Comparison of ENCODE assay signal across 14 cellular contexts in genomic region chr13:41398494-41399190, GRCh38. TPM values are rescaled to one million over a fixed set of nuclear protein-coding genes. Genes with fewer than 3 reads are reported as not detected.
A peak's percentile ranks its signal among the peaks of the same experiment; 100 is the strongest.
DNase-seq lines count a peak whose midpoint lies in the region; ATAC-seq lines count a peak whose summit lies in the region.
"Had no signal": no experiment of that assay in that cellular context is flagged by ENCODE, and none has a peak within 500 bp of the region (broad histone marks: within the 10 kb centered on the region; RNA-seq: fewer than 3 reads in every experiment).

No MANE protein-coding gene starts in this region.

- intact Hi-C loops in activated T-helper 1 cell treated with anti-CD3 and anti-CD28 coated beads, Interleukin-12 subunit alpha, Interleukin-12 subunit beta, Interleukin-2, Interleukin-4 antibody, amounts not matched to agents 30 ng/mL and 10 ng/mL and 1 ng/mL, durations not matched to agents 14 hours and 24 hours and 36 hours (cut with micrococcal nuclease) = loop anchor here (2.0 kb wide), 2 partner anchors 28 to 54 kb away; no protein-coding TSS in a partner anchor

- no peaks in the 10 kb centered on the region for H3K36me3 Mint-ChIP-seq in activated T-helper 1 cell treated with anti-CD3 and anti-CD28 coated beads, Interleukin-12 subunit alpha, Interleukin-12 subunit beta, Interleukin-2, Interleukin-4 antibody, amounts not matched to agents 30 ng/mL and 10 ng/mL and 1 ng/mL, durations not matched to agents 14 hours and 24 hours and 36 hours (ENCODE audit: low read depth)
- no peaks in the 10 kb centered on the region for H3K36me3 Mint-ChIP-seq in naive thymus-derived CD8-positive, alpha-beta T cell

- peaks cover 4% of the 10 kb centered on the region for H3K9me3 Mint-ChIP-seq in activated T-helper 1 cell treated with anti-CD3 and anti-CD28 coated beads, Interleukin-12 subunit alpha, Interleukin-12 subunit beta, Interleukin-2, Interleukin-4 antibody, amounts not matched to agents 30 ng/mL and 10 ng/mL and 1 ng/mL, durations not matched to agents 14 hours and 24 hours and 36 hours
- no peaks in the 10 kb centered on the region for H3K9me3 Mint-ChIP-seq in naive thymus-derived CD8-positive, alpha-beta T cell

- peak; percentile 35 to 69 for ATAC-seq in naive thymus-derived CD8-positive, alpha-beta T cell
- ATAC-seq in HG02759 (IDR thresholded peaks at IDR 0.05; ENCODE audit: unreplicated experiment) (no peak), GM18502 (IDR thresholded peaks at IDR 0.05; ENCODE audit: poor library complexity, unreplicated experiment) (no peak)
- ATAC-seq: sciatic nerve had no signal

- DNase-seq in COLO829 (ENCODE audit: low spot score) (peak; percentile 42), M059J (ENCODE audit: low read depth) (peak; percentile 8), NCI-H1048 (lab: John Stamatoyannopoulos, UW) (no peak)
- DNase-seq in activated T-helper 1 cell treated with anti-CD3 and anti-CD28 coated beads, Interleukin-12 subunit alpha, Interleukin-12 subunit beta, Interleukin-2, Interleukin-4 antibody, amounts not matched to agents 30 ng/mL and 10 ng/mL and 1 ng/mL, durations not matched to agents 14 hours and 24 hours and 36 hours (ENCODE audit: low spot score) = no peak
- peak in 1 of 10 donors; percentile 41 for DNase-seq in naive thymus-derived CD8-positive, alpha-beta T cell
- DNase-seq in stimulated activated naive CD4-positive, alpha-beta T cell treated with Interleukin-2 at 50 U/mL for 16 hours (lab: John Stamatoyannopoulos, UW) = no peak
- DNase-seq: EL, islet precursor cell, NCI-H2081, stomach had no signal

- no peaks in the 10 kb centered on the region for H3K4me1 Mint-ChIP-seq in activated T-helper 1 cell treated with anti-CD3 and anti-CD28 coated beads, Interleukin-12 subunit alpha, Interleukin-12 subunit beta, Interleukin-2, Interleukin-4 antibody, amounts not matched to agents 30 ng/mL and 10 ng/mL and 1 ng/mL, durations not matched to agents 14 hours and 24 hours and 36 hours (ENCODE audit: low read depth)
- H3K4me1 Mint-ChIP-seq in naive thymus-derived CD8-positive, alpha-beta T cell = peaks cover 0 to 3% (median 0%) of the 10 kb centered on the region in 4 donors
- H3K4me1 Mint-ChIP-seq: B cell had no signal

- no peak overlapping the region for H3K4me3 Mint-ChIP-seq in activated T-helper 1 cell treated with anti-CD3 and anti-CD28 coated beads, Interleukin-12 subunit alpha, Interleukin-12 subunit beta, Interleukin-2, Interleukin-4 antibody, amounts not matched to agents 30 ng/mL and 10 ng/mL and 1 ng/mL, durations not matched to agents 14 hours and 24 hours and 36 hours
- H3K4me3 Mint-ChIP-seq in naive thymus-derived CD8-positive, alpha-beta T cell = peak overlapping the region in 2 of 10 donors; percentile 41 to 54
- H3K4me3 Mint-ChIP-seq: B cell had no signal

- POLR2A ChIA-PET in naive thymus-derived CD8-positive, alpha-beta T cell (lab: Charles Lee) = interaction anchor here (1.1 kb wide), 2 partner anchors 17 to 66 kb away, joined by 3 read pairs; no protein-coding TSS in a partner anchor

- peak overlapping the region; percentile 70 for H3K27ac Mint-ChIP-seq in activated T-helper 1 cell treated with anti-CD3 and anti-CD28 coated beads, Interleukin-12 subunit alpha, Interleukin-12 subunit beta, Interleukin-2, Interleukin-4 antibody, amounts not matched to agents 30 ng/mL and 10 ng/mL and 1 ng/mL, durations not matched to agents 14 hours and 24 hours and 36 hours
- H3K27ac Mint-ChIP-seq in naive thymus-derived CD8-positive, alpha-beta T cell = no peak overlapping the region
- H3K27ac Mint-ChIP-seq: B cell had no signal

- H3K27me3 Mint-ChIP-seq in activated T-helper 1 cell treated with anti-CD3 and anti-CD28 coated beads, Interleukin-12 subunit alpha, Interleukin-12 subunit beta, Interleukin-2, Interleukin-4 antibody, amounts not matched to agents 30 ng/mL and 10 ng/mL and 1 ng/mL, durations not matched to agents 14 hours and 24 hours and 36 hours (ENCODE audit: insufficient read depth) = peaks cover 2% of the 10 kb centered on the region
- peaks cover 0 to under 1% (median 0%) of the 10 kb centered on the region in 5 donors for H3K27me3 Mint-ChIP-seq in naive thymus-derived CD8-positive, alpha-beta T cell

RNA-seq across cellular contexts. Expression of gene RGCC, which starts 58.7 kb away (rescaled TPM):
- 2.3 and 4.1 TPM in 2 replicates for total RNA-seq in M059J (2014; rRNA removed; shearing (Covaris generic))
- 135 and 139 TPM in 2 replicates for total RNA-seq in activated T-helper 1 cell treated with anti-CD3 and anti-CD28 coated beads, Interleukin-12 subunit alpha, Interleukin-12 subunit beta, Interleukin-2, Interleukin-4 antibody, amounts not matched to agents 30 ng/mL and 10 ng/mL and 1 ng/mL, durations not matched to agents 14 hours and 24 hours and 36 hours
- 100 to 1,000 TPM; 117 to 122 TPM for total RNA-seq in naive thymus-derived CD8-positive, alpha-beta T cell
- polyA plus RNA-seq in naive thymus-derived CD8-positive, alpha-beta T cell = 100 to 1,000 TPM in 1 of 3 donors, 10 to 100 TPM in 2; 84.8 to 193 (median 97.2) TPM

Comparison
In these comparisons a context has a peak if more than half of its experiments do, and no peak if none do; other contexts are left out.
1. DNase-seq: peak in COLO829 (single experiment) and M059J (single experiment); none in activated T-helper 1 cell treated with anti-CD3 and anti-CD28 coated beads, Interleukin-12 subunit alpha, Interleukin-12 subunit beta, Interleukin-2, Interleukin-4 antibody, amounts not matched to agents 30 ng/mL and 10 ng/mL and 1 ng/mL, durations not matched to agents 14 hours and 24 hours and 36 hours (single experiment), stimulated activated naive CD4-positive, alpha-beta T cell treated with Interleukin-2 at 50 U/mL for 16 hours (single experiment) and NCI-H1048 (single experiment).
2. ATAC-seq: peak in naive thymus-derived CD8-positive, alpha-beta T cell (2 of 2); none in HG02759 (single experiment) and GM18502 (single experiment).
3. RNA of gene RGCC, which starts 58.7 kb away (total RNA-seq): 135 to 139 TPM in activated T-helper 1 cell treated with anti-CD3 and anti-CD28 coated beads, Interleukin-12 subunit alpha, Interleukin-12 subunit beta, Interleukin-2, Interleukin-4 antibody, amounts not matched to agents 30 ng/mL and 10 ng/mL and 1 ng/mL, durations not matched to agents 14 hours and 24 hours and 36 hours and 117 to 122 TPM in naive thymus-derived CD8-positive, alpha-beta T cell; 2.3 to 4.1 TPM in M059J; every median in the first group is over 10 times any median in the second.